10 cellular contexts compared by ENCODE assay signal in the genomic region with DNA sequence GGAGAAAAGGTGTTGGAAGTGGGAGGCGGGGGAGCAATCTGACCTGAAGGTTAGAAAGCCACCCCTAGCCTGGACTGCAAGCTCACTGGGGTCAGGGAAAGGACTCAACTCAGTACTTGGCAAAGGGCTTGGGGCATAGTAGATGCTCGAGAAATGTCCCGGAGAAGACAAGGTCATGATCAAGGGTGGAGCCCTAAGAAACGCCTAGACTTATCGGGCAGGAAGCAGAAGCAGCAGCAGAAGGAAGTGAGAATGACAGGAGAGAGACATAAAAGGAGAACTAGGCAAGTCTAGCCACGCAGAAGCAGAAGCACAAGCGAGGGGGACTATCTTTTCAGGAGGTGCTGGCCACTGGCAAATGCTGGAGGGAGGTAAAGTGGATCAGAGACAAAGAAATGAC. TPM values are rescaled to one million over a fixed set of nuclear protein-coding genes. Genes with fewer than 3 reads are reported as not detected.
DNase-seq lines count a peak whose midpoint lies in the region; ATAC-seq and TF ChIP-seq lines count a peak whose summit lies in the region.
"Had no signal": no experiment of that assay in that cellular context is flagged by ENCODE, and none has a peak within 500 bp of the region (broad histone marks: within the 10 kb centered on the region; RNA-seq: fewer than 3 reads in every experiment).

No MANE protein-coding gene starts in this region.

- peak overlapping the region; percentile 76 for H3K4me3 Mint-ChIP-seq in activated B cell treated with CpG ODN at 0.5 μM for 24 hours

- TF ChIP-seq CTCF in activated B cell treated with CpG ODN at 0.5 μM for 24 hours (IDR thresholded peaks at IDR 0.05), result no peak

- ATAC-seq in activated CD4-positive, CD25-positive, alpha-beta regulatory T cell treated with anti-CD3 and anti-CD28 coated beads, Interleukin-2, amount 50 U/mL, for 24 hours, result peak; percentile 37 to 39
- ATAC-seq in HG02943 (IDR thresholded peaks at IDR 0.05; ENCODE audit: low read depth, unreplicated experiment), result peak; percentile 55
- peak; percentile 72 for ATAC-seq in activated B cell treated with CpG ODN at 0.5 μM for 24 hours (ENCODE audit: low read depth)

- H3K27ac ChIP-seq in skin epidermis, result peak overlapping the region in 12 of 21 experiments; percentile 7 to 88 (median 60)
- H3K27ac ChIP-seq: 22Rv1, psoas muscle had no signal

- peak overlapping the region; percentile 95 for H3K27ac Mint-ChIP-seq in activated B cell treated with CpG ODN at 0.5 μM for 24 hours

- peaks cover 59% of the 10 kb centered on the region for H3K36me3 Mint-ChIP-seq in activated B cell treated with CpG ODN at 0.5 μM for 24 hours (ENCODE audit: low read depth)

- POLR2A ChIA-PET in activated B cell treated with CpG ODN at 0.5 μM for 24 hours (lab: Charles Lee), result interaction anchor here (0.7 to 8.0 kb wide), 10 partner anchors 8 to 101 kb away, joined by 3 to 55 read pairs (median 18); a partner anchor contains a TSS

- intact Hi-C loops in activated B cell treated with CpG ODN at 0.5 μM for 24 hours (cut with micrococcal nuclease), result loop anchor here (1.0 to 10.0 kb wide), 3 partner anchors 7 to 1147 kb away; a partner anchor contains a TSS

- H3K4me3 ChIP-seq in skin epidermis, result no peak overlapping the region
- H3K4me3 ChIP-seq: psoas muscle had no signal

- no peak for DNase-seq in activated CD4-positive, CD25-positive, alpha-beta regulatory T cell treated with anti-CD3 and anti-CD28 coated beads, Interleukin-2, amount 50 U/mL, for 72 hours
- DNase-seq in activated B cell treated with CpG ODN at 0.5 μM for 24 hours (no peak), NCI-H82 treated with DMSO at 0.1 percent for 48 hours (lab: John Stamatoyannopoulos, UW; ENCODE audit: unreplicated experiment) (no peak), NCI-H146 treated with DMSO at 0.1 percent for 48 hours (lab: John Stamatoyannopoulos, UW; ENCODE audit: unreplicated experiment) (no peak), NCI-H2196 treated with DMSO at 0.1 percent for 48 hours (lab: John Stamatoyannopoulos, UW; ENCODE audit: unreplicated experiment) (no peak)
- DNase-seq: psoas muscle had no signal

- H3K4me1 Mint-ChIP-seq in activated B cell treated with CpG ODN at 0.5 μM for 24 hours, result peaks cover 94% of the 10 kb centered on the region

- CTCF ChIA-PET in activated B cell treated with CpG ODN at 0.5 μM for 24 hours (lab: Charles Lee), result interaction anchor here (1.0 kb wide), 1 partner anchor 11 kb away, joined by 3 read pairs; no protein-coding TSS in a partner anchor

- peaks cover 5% of the 10 kb centered on the region for H3K9me3 Mint-ChIP-seq in activated B cell treated with CpG ODN at 0.5 μM for 24 hours

- no peaks in the 10 kb centered on the region for H3K27me3 Mint-ChIP-seq in activated B cell treated with CpG ODN at 0.5 μM for 24 hours

RNA-seq across cellular contexts. Expression of a gene that starts 10.2 kb away (rescaled TPM):
- total RNA-seq in activated B cell treated with CpG ODN at 0.5 μM for 24 hours, result 487 and 525 TPM in 2 replicates

RNA-seq across cellular contexts. Expression of a gene that starts 40.6 kb away (rescaled TPM):
- total RNA-seq in activated B cell treated with CpG ODN at 0.5 μM for 24 hours, result 62.6 and 72.7 TPM in 2 replicates
